In genomic region chr9:33823801-33824200, GRCh38 we compare ENCODE assay signal across 26 cellular contexts. TPM values are rescaled to one million over a fixed set of nuclear protein-coding genes. Genes with fewer than 3 reads are reported as not detected.
DNase-seq lines count a peak whose midpoint lies in the region; ATAC-seq, FAIRE-seq and TF ChIP-seq lines count a peak whose summit lies in the region.
"Had no signal": no experiment of that assay in that cellular context is flagged by ENCODE, and none has a peak within 500 bp of the region (broad histone marks: within the 10 kb centered on the region; RNA-seq: fewer than 3 reads in every experiment).

No MANE protein-coding gene starts in this region.

- H3K36me3 Mint-ChIP-seq in T-helper 1 cell treated with Interleukin-12 subunit alpha and Interleukin-12 subunit beta and Interleukin-4 antibody, amounts not matched to agents 30 μg/mL and 1 μg/mL, for 36 hours (ENCODE audit: low read depth) = peaks cover 8% of the 10 kb centered on the region
- H3K36me3 Mint-ChIP-seq: IgD-negative memory B cell had no signal

- H3K9me3 ChIP-seq in GM12878 (replicated peaks; ENCODE audit: control insufficient read depth, insufficient read depth, low read length) (no peaks in the 10 kb centered on the region), adrenal gland (replicated peaks in 1 of 3) (no peaks in the 10 kb centered on the region)
- H3K9me3 ChIP-seq: Caco-2, SK-N-SH had no signal

- SMC1A ChIA-PET in GM12878 (lab: Charles Lee; ENCODE audit: uncharacterized antibody, unreplicated experiment) = interaction anchor here (0.6 to 2.7 kb wide), 5 partner anchors 11 to 34 kb away, joined by 3 to 15 read pairs (median 7); no protein-coding TSS in a partner anchor

- H3K27ac Mint-ChIP-seq in T-helper 1 cell treated with Interleukin-12 subunit alpha and Interleukin-12 subunit beta and Interleukin-4 antibody, amounts not matched to agents 30 μg/mL and 1 μg/mL, for 36 hours = peak overlapping the region; percentile 31
- H3K27ac Mint-ChIP-seq: IgD-negative memory B cell had no signal

- H3K4me1 Mint-ChIP-seq in T-helper 1 cell treated with Interleukin-12 subunit alpha and Interleukin-12 subunit beta and Interleukin-4 antibody, amounts not matched to agents 30 μg/mL and 1 μg/mL, for 36 hours (ENCODE audit: low read depth) = peaks cover 20% of the 10 kb centered on the region

- TF ChIP-seq POLR2A in GM12878 (IDR thresholded peaks at IDR 0.05; ENCODE audit: low read depth, low read length) (no peak), adrenal gland (IDR thresholded peaks at IDR 0.05) (no peak)

- no TSS peak for BruUV-seq in GM12878 (replicated peaks; lab: Mats Ljungman, UMichigan)

- in situ Hi-C loops in GM12878 (cut with MboI) = no loop called here

- H3K36me3 ChIP-seq in GM12878 (ENCODE audit: control insufficient read depth in 2 of 2, insufficient read depth in 2 of 2, low read length in 1 of 2) = no peaks in the 10 kb centered on the region; a peak in 1 of 4 replicates
- H3K36me3 ChIP-seq in adrenal gland (replicated peaks in 1 of 2) = no peaks in the 10 kb centered on the region

- H3K4me1 ChIP-seq in GM12878 (ENCODE audit: control insufficient read depth, insufficient read depth, low read length) = peaks cover 12% of the 10 kb centered on the region
- peaks cover 18 to 26% of the 10 kb centered on the region in 2 donors for H3K4me1 ChIP-seq in adrenal gland (replicated peaks in 1 of 2)

- no peak for DNase-seq in T-helper 1 cell
- peak; percentile 36 for DNase-seq in GM20000 (ENCODE audit: low spot score)
- DNase-seq in GM12878 (ENCODE audit: low read depth, low spot score) = no peak
- no peak for DNase-seq in dermis blood vessel endothelial cell
- DNase-seq in NCI-H2029 treated with DMSO at 0.1 percent for 48 hours (lab: John Stamatoyannopoulos, UW) = no peak
- DNase-seq in adrenal gland = no peak
- DNase-seq in SW480 (ENCODE audit: low spot score) = no peak
- DNase-seq: ACHN; Caco-2; CD4-positive, alpha-beta memory T cell; DMS 273 treated with DMSO at 0.1 percent for 48 hours; H7; Karpas-422; NCI-H1417 treated with DMSO at 0.1 percent for 48 hours; NCI-H1930; NCI-H2227 treated with DMSO at 0.1 percent for 48 hours; NCI-H510A; SIG-M5; SK-N-SH had no signal

- H3K79me2 ChIP-seq in GM12878 (ENCODE audit: control insufficient read depth, insufficient read depth, low read length) = peaks cover 82% of the 10 kb centered on the region

- no peaks in the 10 kb centered on the region for H3K27me3 ChIP-seq in GM12878 (replicated peaks in 1 of 2; ENCODE audit: control insufficient read depth in 2 of 2, insufficient read depth in 2 of 2, low read length in 1 of 2)
- H3K27me3 ChIP-seq in adrenal gland = no peaks in the 10 kb centered on the region
- H3K27me3 ChIP-seq: BLaER1 treated with 17β-estradiol and CSF1 and Interleukin-3, amounts not matched to agents 10 nM and 100 nM had no signal

- no peaks in the 10 kb centered on the region; the same call in 1 of the 2 replicates for H4K20me1 ChIP-seq in GM12878 (ENCODE audit: control insufficient read depth, insufficient read depth)

- TF ChIP-seq CTCF in GM20000 (IDR thresholded peaks at IDR 0.05; ENCODE audit: extremely low read depth, missing control alignments) (no peak), GM12878 (IDR thresholded peaks at IDR 0.05 in 2 of 3, conservative IDR thresholded peaks at IDR 0.05 in 1 of 3; ENCODE audit: control insufficient read depth in 2 of 3, extremely low read depth in 1 of 3, insufficient read depth in 1 of 3, low read depth in 3 of 3, low read length in 3 of 3) (no peak), adrenal gland (IDR thresholded peaks at IDR 0.05) (no peak)

- peak overlapping the region; percentile 25; the same call in 1 of the 2 replicates for H3K27ac ChIP-seq in GM12878 (ENCODE audit: control insufficient read depth, insufficient read depth)
- no peak overlapping the region for H3K27ac ChIP-seq in adrenal gland
- H3K27ac ChIP-seq: 22Rv1; BLaER1 treated with 17β-estradiol and CSF1 and Interleukin-3, amounts not matched to agents 10 nM and 100 nM had no signal

- RAD21 ChIA-PET in GM12878 (lab: Charles Lee; ENCODE audit: unreplicated experiment) = interaction anchor here (0.7 to 2.1 kb wide), 3 partner anchors 10 to 15 kb away, joined by 3 to 8 read pairs (median 4); no protein-coding TSS in a partner anchor

- H3K4me3 ChIP-seq in GM12878 = peak overlapping the region; percentile 42; the same call in 1 of the 2 replicates
- H3K4me3 ChIP-seq in adrenal gland = no peak overlapping the region
- H3K4me3 ChIP-seq: BLaER1 treated with 17β-estradiol and CSF1 and Interleukin-3, amounts not matched to agents 10 nM and 100 nM had no signal

- TF ChIP-seq RAD21 in GM12878 (IDR thresholded peaks at IDR 0.05; ENCODE audit: insufficient read depth, low read depth, low read length) = no peak

- 33% methylated on average over 3 of the region's 3 CpGs for WGBS in GM12878 (ENCODE audit: insufficient coverage, insufficient replicate concordance, low lambda C conversion rate, missing lambda C conversion rate)
- 68 to 82% (median 75%) methylated on average over 3 of the region's 3 CpGs for WGBS in adrenal gland, 4 donors

- no peak overlapping the region for H2AFZ ChIP-seq in GM12878 (ENCODE audit: control insufficient read depth, low read depth, low read length)

- H3K9ac ChIP-seq in GM12878 (ENCODE audit: control insufficient read depth, insufficient read depth, low read length) = no peak overlapping the region; the same call in 1 of the 2 replicates
- H3K9ac ChIP-seq: BLaER1 treated with 17β-estradiol and CSF1 and Interleukin-3, amounts not matched to agents 10 nM and 100 nM; SK-N-SH had no signal

- intact Hi-C loops in GM12878 (cut with micrococcal nuclease; ENCODE audit: unreplicated experiment) (no loop called here), adrenal gland (cut with DNase I) (no loop called here)

- no peak for TF ChIP-seq EP300 in GM12878 (IDR thresholded peaks at IDR 0.05; ENCODE audit: borderline replicate concordance in 1 of 2, control insufficient read depth in 1 of 2, low read depth in 2 of 2, low read length in 2 of 2)

- POLR2A ChIA-PET in GM12878 (lab: Charles Lee) = interaction anchor here (0.6 to 1.7 kb wide), 2 partner anchors 11 to 67 kb away, joined by 5 to 6 read pairs; no protein-coding TSS in a partner anchor

- ATAC-seq in GM12878 = peak; percentile 51
- ATAC-seq: Panc1 had no signal

- H3K27me3 Mint-ChIP-seq in T-helper 1 cell treated with Interleukin-12 subunit alpha and Interleukin-12 subunit beta and Interleukin-4 antibody, amounts not matched to agents 30 μg/mL and 1 μg/mL, for 36 hours (ENCODE audit: low read depth) = no peaks in the 10 kb centered on the region
- H3K27me3 Mint-ChIP-seq: CD4-positive, alpha-beta memory T cell had no signal

- H3K4me2 ChIP-seq in GM12878 (ENCODE audit: control insufficient read depth, insufficient read depth) = peak overlapping the region; percentile 84
- H3K4me2 ChIP-seq: SK-N-SH had no signal

- no peak for FAIRE-seq in GM12878 (lab: Jason Lieb, UNC)

- H3K9me3 Mint-ChIP-seq in T-helper 1 cell treated with Interleukin-12 subunit alpha and Interleukin-12 subunit beta and Interleukin-4 antibody, amounts not matched to agents 30 μg/mL and 1 μg/mL, for 36 hours = no peaks in the 10 kb centered on the region
- H3K9me3 Mint-ChIP-seq: CD4-positive, alpha-beta memory T cell; IgD-negative memory B cell had no signal

- H3K4me3 Mint-ChIP-seq in T-helper 1 cell treated with Interleukin-12 subunit alpha and Interleukin-12 subunit beta and Interleukin-4 antibody, amounts not matched to agents 30 μg/mL and 1 μg/mL, for 36 hours = no peak overlapping the region
- H3K4me3 Mint-ChIP-seq: CD4-positive, alpha-beta memory T cell had no signal

- CTCF ChIA-PET in GM12878 (lab: Yijun Ruan, JAX) = interaction anchor here (0.8 to 2.8 kb wide), 4 partner anchors 10 to 34 kb away, joined by 3 to 19 read pairs (median 8); no protein-coding TSS in a partner anchor

RNA-seq across cellular contexts. Expression of gene UBE2R2, which starts 6.8 kb away (rescaled TPM):
- total RNA-seq in GM12878 (2013; cell fraction: nucleolus; rRNA removed) = 26.1 and 27.4 TPM in 2 replicates
- total RNA-seq in GM12878 (2014; rRNA removed) = 9.9 and 10.7 TPM in 2 replicates
- total RNA-seq in GM12878 (2014; rRNA removed; fragmentation: Illumina TruSeq; extraction: Trizol) = 17.2 and 17.6 TPM in 2 replicates
- 32.8 and 33.8 TPM in 2 replicates for total RNA-seq in GM12878 (2021)
- polyA plus RNA-seq in GM12878 (2011; ENCODE audit: low read depth) = 30.5 TPM
- 23.5 and 27.1 TPM in 2 replicates for polyA plus RNA-seq in GM12878 (2011; rRNA removed)
- polyA plus RNA-seq in GM12878 (2011; cell fraction: cytosol; rRNA removed) = 13.3 and 20.0 TPM in 2 replicates
- polyA plus RNA-seq in GM12878 (2011; cell fraction: nucleus; rRNA removed) = 12.4 and 13.9 TPM in 2 replicates
- 34.6 and 39.5 TPM in 2 replicates for polyA plus RNA-seq in GM12878 (2012)
- polyA plus RNA-seq in GM12878 (2014; fragmentation: Illumina TruSeq; extraction: Trizol) = 31.8 and 39.2 TPM in 2 replicates
- 10 to 100 TPM; 11.4 to 17.2 TPM for polyA plus RNA-seq in GM12878 (2014; fragmentation: Nextera tagmentation; extraction: Ambion mirVana)
- polyA plus RNA-seq in GM12878 (2014; rRNA removed) = 17.4 and 18.0 TPM in 2 replicates
- 10 to 100 TPM in 1 of 2 experiments, 1 to 10 TPM in 1; 7.2 to 10.1 TPM for polyA plus RNA-seq in GM12878 (2016; fragmentation: Nextera tagmentation; extraction: Ambion mirVana)
- polyA minus RNA-seq in GM12878 (2011; rRNA and poly(A)+ RNA removed) = 25.9 and 30.6 TPM in 2 replicates
- polyA minus RNA-seq in GM12878 (2011; cell fraction: cytosol; rRNA and poly(A)+ RNA removed) = 14.3 and 15.2 TPM in 2 replicates
- 8.1 and 15.0 TPM in 2 replicates for polyA minus RNA-seq in GM12878 (2011; cell fraction: nucleus; rRNA and poly(A)+ RNA removed)
- 20.6 and 36.8 TPM in 2 replicates for total RNA-seq in dermis blood vessel endothelial cell
- 10 to 100 TPM; 18.7 to 46.7 (median 28.2) TPM for total RNA-seq in adrenal gland
- 10 to 100 TPM; 12.8 to 34.6 (median 14.1) TPM for polyA plus RNA-seq in adrenal gland

RNA-seq across cellular contexts. Expression of gene PRSS3, which starts 28.4 kb away (rescaled TPM):
- total RNA-seq in GM12878 (2013; cell fraction: nucleolus; rRNA removed) = not detected in 2 replicates
- total RNA-seq in GM12878 (2014; rRNA removed) (not detected in 2 replicates), GM12878 (2014; rRNA removed; fragmentation: Illumina TruSeq; extraction: Trizol) (not detected in 2 replicates), GM12878 (2021) (0.54 and 0.98 TPM in 2 replicates), dermis blood vessel endothelial cell (0.51 and 1.4 TPM in 2 replicates), adrenal gland (1 to 10 TPM in 5 of 8 donors, not detected in 3; 1.1 to 5.5 (median 1.8) TPM)
- polyA plus RNA-seq in GM12878 (2011; ENCODE audit: low read depth) = not detected
- polyA plus RNA-seq in GM12878 (2011; rRNA removed) (not detected in 2 replicates), GM12878 (2014; fragmentation: Illumina TruSeq; extraction: Trizol) (not detected in 2 replicates), GM12878 (2014; fragmentation: Nextera tagmentation; extraction: Ambion mirVana) (not detected), GM12878 (2014; rRNA removed) (not detected in 2 replicates), GM12878 (2016; fragmentation: Nextera tagmentation; extraction: Ambion mirVana) (not detected), adrenal gland (1 to 10 TPM; 3.7 to 5.8 (median 4.4) TPM)
- polyA plus RNA-seq in GM12878 (2011; cell fraction: cytosol; rRNA removed) = not detected in 2 replicates
- polyA plus RNA-seq in GM12878 (2011; cell fraction: nucleus; rRNA removed) = not detected in 2 replicates
- not detected in 2 replicates for polyA plus RNA-seq in GM12878 (2012)
- not detected in 2 replicates for polyA minus RNA-seq in GM12878 (2011; rRNA and poly(A)+ RNA removed)
- not detected in 2 replicates for polyA minus RNA-seq in GM12878 (2011; cell fraction: cytosol; rRNA and poly(A)+ RNA removed)
- not detected in 2 replicates for polyA minus RNA-seq in GM12878 (2011; cell fraction: nucleus; rRNA and poly(A)+ RNA removed)
- total RNA-seq: CD4-positive, alpha-beta memory T cell; G401; H7; T-helper 1 cell treated with Interleukin-12 subunit alpha and Interleukin-12 subunit beta and Interleukin-4 antibody, amounts not matched to agents 30 ng/mL and 1 ng/mL, for 36 hours had no signal
- polyA plus RNA-seq: CD4-positive, alpha-beta memory T cell; IgD-negative memory B cell had no signal
